In genomic region chr3:127679534-127680145, GRCh38 we compare ENCODE assay signal across 12 cellular contexts. TPM values are rescaled to one million over a fixed set of nuclear protein-coding genes. Genes with fewer than 3 reads are reported as not detected.
DNase-seq lines count a peak whose midpoint lies in the region; ATAC-seq, FAIRE-seq and TF ChIP-seq lines count a peak whose summit lies in the region.
"Had no signal": no experiment of that assay in that cellular context is flagged by ENCODE, and none has a peak within 500 bp of the region (broad histone marks: within the 10 kb centered on the region; RNA-seq: fewer than 3 reads in every experiment).

No MANE protein-coding gene starts in this region.

- H3K27ac ChIP-seq in cardiac muscle cell: no peak overlapping the region
- H3K27ac ChIP-seq in aorta (ENCODE audit: low read depth in 1 of 2, low read length in 2 of 2): no peak overlapping the region

- intact Hi-C loops in Right ventricle myocardium inferior (cut with DNase I) (no loop called here), natural killer cell (cut with micrococcal nuclease) (no loop called here), aorta (cut with DNase I) (loop anchor here in 1 of 2 donors (10.0 kb wide), 1 partner anchor 375 kb away; the partner anchor contains the start of gene SEC61A1)

- H3K9me3 ChIP-seq in cardiac muscle cell (ENCODE audit: low read depth) (no peaks in the 10 kb centered on the region), aorta (ENCODE audit: control insufficient read depth, low read length) (no peaks in the 10 kb centered on the region)

- TF ChIP-seq CTCF in cardiac muscle cell (IDR thresholded peaks at IDR 0.05; ENCODE audit: low read depth, low read length) (peak; percentile 13), chondrocyte (IDR thresholded peaks at IDR 0.05) (peak; percentile 39), natural killer cell (IDR thresholded peaks at IDR 0.05) (no peak)

- FAIRE-seq in HTR-8/SVneo (lab: Jason Lieb, UNC): no peak
- FAIRE-seq: TTC549 had no signal

- DNase-seq in cardiac muscle cell (ENCODE audit: low read depth in 1 of 2, low spot score in 1 of 2) (no peak), Right ventricle myocardium inferior (ENCODE audit: missing footprints) (no peak), chondrocyte (ENCODE audit: low spot score) (peak; percentile 80), natural killer cell (peak; percentile 10), aorta (peak; percentile 34 to 61), HTR-8/SVneo (ENCODE audit: insufficient read length, low spot score) (no peak), NCI-H1105 treated with DMSO at 0.1 percent for 48 hours (lab: John Stamatoyannopoulos, UW) (no peak)
- DNase-seq: AML-193, NCI-H2227 treated with DMSO at 0.1 percent for 48 hours had no signal

- H3K27ac Mint-ChIP-seq in chondrocyte (ENCODE audit: unreplicated experiment): no peak overlapping the region
- H3K27ac Mint-ChIP-seq in natural killer cell: no peak overlapping the region
- H3K27ac Mint-ChIP-seq: brain had no signal

- H3K4me3 ChIP-seq in cardiac muscle cell (no peak overlapping the region), aorta (ENCODE audit: low read length in 2 of 2) (no peak overlapping the region)

- H3K36me3 Mint-ChIP-seq in chondrocyte (ENCODE audit: low read depth): peaks cover 5% of the 10 kb centered on the region
- no peaks in the 10 kb centered on the region for H3K36me3 Mint-ChIP-seq in natural killer cell
- H3K36me3 Mint-ChIP-seq: brain had no signal

- H3K4me3 Mint-ChIP-seq in chondrocyte (ENCODE audit: unreplicated experiment) (no peak overlapping the region), natural killer cell (no peak overlapping the region)
- H3K4me3 Mint-ChIP-seq: brain had no signal

- H3K36me3 ChIP-seq in cardiac muscle cell (no peaks in the 10 kb centered on the region), aorta (ENCODE audit: control insufficient read depth in 1 of 2, insufficient read depth in 2 of 2, low read length in 1 of 2) (no peaks in the 10 kb centered on the region)

- no peaks in the 10 kb centered on the region for H3K9me3 Mint-ChIP-seq in chondrocyte (ENCODE audit: low read depth)
- no peaks in the 10 kb centered on the region for H3K9me3 Mint-ChIP-seq in natural killer cell
- H3K9me3 Mint-ChIP-seq: brain had no signal

- WGBS in aorta, 2 donors: 86 to 88% methylated on average over 21 of the region's 21 CpGs

- H3K27me3 ChIP-seq in cardiac muscle cell: no peaks in the 10 kb centered on the region
- H3K27me3 ChIP-seq in aorta (ENCODE audit: control insufficient read depth in 1 of 2, insufficient read depth in 2 of 2, low read length in 1 of 2): no peaks in the 10 kb centered on the region

- H3K27me3 Mint-ChIP-seq in chondrocyte (ENCODE audit: low read depth) (no peaks in the 10 kb centered on the region), natural killer cell (ENCODE audit: low read depth in 2 of 2) (no peaks in the 10 kb centered on the region)
- H3K27me3 Mint-ChIP-seq: brain had no signal

- ATAC-seq in Right ventricle myocardium inferior (no peak), natural killer cell (no peak), aorta (ENCODE audit: low FRiP score) (no peak), HG02678 (IDR thresholded peaks at IDR 0.05; ENCODE audit: unreplicated experiment) (no peak)

- H3K4me1 Mint-ChIP-seq in chondrocyte (ENCODE audit: low read depth) (peaks cover 10% of the 10 kb centered on the region), natural killer cell (peaks cover 3 to 35% of the 10 kb centered on the region in 2 donors)

- H3K4me1 ChIP-seq in cardiac muscle cell (ENCODE audit: low read depth) (no peaks in the 10 kb centered on the region), aorta (ENCODE audit: control insufficient read depth in 1 of 2, insufficient read depth in 2 of 2, low read length in 2 of 2) (no peaks in the 10 kb centered on the region)

RNA-seq across cellular contexts. Expression of gene ABTB1, which starts 6.9 kb away (rescaled TPM):
- total RNA-seq in cardiac muscle cell: 3.9 and 8.0 TPM in 2 replicates
- polyA plus RNA-seq in cardiac muscle cell: 17.1 and 30.4 TPM in 2 replicates
- 31.7 TPM for total RNA-seq in Right ventricle myocardium inferior
- 18.1 to 27.2 TPM (median 26.7 TPM) in 3 replicates for total RNA-seq in chondrocyte
- total RNA-seq in natural killer cell: 100 to 1,000 TPM in 2 of 3 donors, 10 to 100 TPM in 1; 98.8 to 127 (median 107) TPM
- total RNA-seq in aorta: 10 to 100 TPM; 49.8 to 75.4 TPM
- polyA plus RNA-seq in aorta: 100 to 1,000 TPM in 1 of 2 donors, 10 to 100 TPM in 1; 28.7 to 263 TPM

RNA-seq across cellular contexts. Expression of gene PODXL2, which starts 50.7 kb away (rescaled TPM):
- 18.3 and 24.9 TPM in 2 replicates for total RNA-seq in cardiac muscle cell
- 16.0 and 16.3 TPM in 2 replicates for polyA plus RNA-seq in cardiac muscle cell
- total RNA-seq in Right ventricle myocardium inferior: 1.4 TPM
- 4.3 to 10.8 TPM (median 10.7 TPM) in 3 replicates for total RNA-seq in chondrocyte
- 1 to 10 TPM; 2.2 to 3.5 (median 2.7) TPM for total RNA-seq in natural killer cell
- 1 to 10 TPM; 2.2 to 4.0 TPM for total RNA-seq in aorta
- polyA plus RNA-seq in aorta: 1 to 10 TPM; 1.3 to 1.9 TPM

Comparison
In these comparisons a context has a peak if more than half of its experiments do, and no peak if none do; other contexts are left out.
1. DNase-seq: peak in chondrocyte (single experiment), natural killer cell (single experiment) and aorta (2 of 2); none in cardiac muscle cell (0 of 2), Right ventricle myocardium inferior (single experiment), HTR-8/SVneo (single experiment) and NCI-H1105 treated with DMSO at 0.1 percent for 48 hours (single experiment).